32 cellular contexts compared by ENCODE assay signal in genomic region chr6:116201538-116201937, GRCh38.
"Had no signal": no experiment of that assay in that cellular context is flagged by ENCODE, and none has a peak within 500 bp of the region (broad histone marks: within the 10 kb centered on the region; RNA-seq: fewer than 3 reads in every experiment).

No MANE protein-coding gene starts in this region.

- H3K36me3 ChIP-seq: adrenal gland, brain microvascular endothelial cell, breast epithelium had no signal

- ATAC-seq: activated CD8-positive, alpha-beta T cell treated with anti-CD3 and anti-CD28 coated beads for 36 hours; activated naive CD4-positive, alpha-beta T cell treated with anti-CD3 and anti-CD28 coated beads, Interleukin-2, amount 50 U/mL, for 72 hours; activated T-cell treated with anti-CD3 and anti-CD28 coated beads, Interleukin-2, amount 50 U/mL, for 4 hours; activated T-cell treated with anti-CD3 and anti-CD28 coated beads, Interleukin-2, amount 50 U/mL, for 72 hours; activated T-helper 17 cell treated with anti-CD3 and anti-CD28 coated beads, Interleukin-2, amount 50 U/mL, for 72 hours; body of pancreas had no signal

- DNase-seq: activated B cell treated with CpG ODN at 0.5 μM for 24 hours; activated CD4-positive, alpha-beta memory T cell treated with anti-CD3 and anti-CD28 coated beads for 36 hours; activated CD4-positive, alpha-beta T cell treated with anti-CD3 and anti-CD28 coated beads for 4 hours; activated CD4-positive, alpha-beta T cell treated with anti-CD3 and anti-CD28 coated beads, Interleukin-2, amount 10 ng/mL, durations not matched to agents 24 days and 14 days; activated CD4-positive, alpha-beta T cell treated with anti-CD3 and anti-CD28 coated beads, Interleukin-2, amount 50 U/mL, for 1 hour; activated CD4-positive, alpha-beta T cell treated with anti-CD3 and anti-CD28 coated beads, Interleukin-2, amount 50 U/mL, for 4 hours; activated CD4-positive, CD25-positive, alpha-beta regulatory T cell treated with anti-CD3 and anti-CD28 coated beads, Interleukin-2, amount 50 U/mL, for 72 hours; activated CD8-positive, alpha-beta memory T cell treated with anti-CD3 and anti-CD28 coated beads, Interleukin-2, amount 50 U/mL, for 4 hours; activated CD8-positive, alpha-beta T cell treated with anti-CD3 and anti-CD28 coated beads for 36 hours; activated effector memory CD4-positive, alpha-beta T cell treated with anti-CD3 and anti-CD28 coated beads, Interleukin-2, amount 50 U/mL, for 16 hours; activated gamma-delta T cell treated with Interleukin-2 at 50 U/mL for 16 hours; activated naive CD4-positive, alpha-beta T cell; activated naive CD4-positive, alpha-beta T cell treated with anti-CD3 and anti-CD28 coated beads for 36 hours; activated naive CD4-positive, alpha-beta T cell treated with anti-CD3 and anti-CD28 coated beads, Interleukin-2, amount 50 U/mL, for 16 hours; activated naive CD8-positive, alpha-beta T cell treated with anti-CD3 and anti-CD28 coated beads for 36 hours; activated T-cell treated with anti-CD3 and anti-CD28 coated beads for 4 hours; activated T-cell treated with anti-CD3 and anti-CD28 coated beads, Interleukin-2, amount 50 U/mL, for 1 hour; activated T-cell treated with anti-CD3 and anti-CD28 coated beads, Interleukin-2, amount 50 U/mL, for 4 hours; activated T-cell treated with anti-CD3 and anti-CD28 coated beads, Interleukin-2, amount 50 U/mL, for 72 hours; adrenal gland; amniotic stem cell; aorta; body of pancreas; brain microvascular endothelial cell; central memory CD4-positive, alpha-beta T cell; T-helper 1 cell; T-helper 2 cell; T-helper 9 cell had no signal

- H3K27ac ChIP-seq: adrenal gland, body of pancreas, brain microvascular endothelial cell, breast epithelium, VCaP had no signal

- H3K9me3 ChIP-seq: adrenal gland, body of pancreas, breast epithelium had no signal

- H3K4me1 ChIP-seq: breast epithelium had no signal

- H3K4me3 ChIP-seq: adrenal gland, body of pancreas, breast epithelium had no signal

- H3K27me3 ChIP-seq: adrenal gland, body of pancreas, brain microvascular endothelial cell, breast epithelium had no signal
